8 cellular contexts compared by ENCODE assay signal in genomic region chr19:4911786-4912672, GRCh38. TPM values are rescaled to one million over a fixed set of nuclear protein-coding genes. Genes with fewer than 3 reads are reported as not detected.
DNase-seq lines count a peak whose midpoint lies in the region; ATAC-seq and TF ChIP-seq lines count a peak whose summit lies in the region.

No MANE protein-coding gene starts in this region.

- DNase-seq in Calu3 (peak; percentile 77), amygdala (lab: John Stamatoyannopoulos, UW) (peak in 49 of 56 donors; percentile 9 to 82 (median 50)), left cardiac atrium (peak; percentile 77), pulmonary artery endothelial cell (ENCODE audit: low read depth, low spot score) (peak; percentile 66), aorta (peak; percentile 91 to 93)

- H3K4me1 Mint-ChIP-seq in Calu3 (ENCODE audit: low read depth, unreplicated experiment): peaks cover 33% of the 10 kb centered on the region
- H3K4me1 Mint-ChIP-seq in T-helper 1 cell treated with Interleukin-12 subunit alpha and Interleukin-12 subunit beta and Interleukin-4 antibody, amounts not matched to agents 30 μg/mL and 1 μg/mL, for 36 hours (ENCODE audit: low read depth): peaks cover 45% of the 10 kb centered on the region

- H3K27ac ChIP-seq in HUES64 (ENCODE audit: low read depth, low read length) (peak overlapping the region; percentile 39; the same call in 1 of the 2 replicates), aorta (ENCODE audit: low read depth in 1 of 2, low read length in 2 of 2) (peak overlapping the region in 1 of 2 donors; percentile 73)

- ATAC-seq in left cardiac atrium: peak; percentile 36 to 77
- ATAC-seq in aorta (ENCODE audit: low FRiP score): peak; percentile 77
- ATAC-seq in HG03565 (IDR thresholded peaks at IDR 0.05; ENCODE audit: unreplicated experiment): no peak

- H3K4me3 Mint-ChIP-seq in Calu3 (ENCODE audit: low read depth, unreplicated experiment): peak overlapping the region; percentile 66
- peak overlapping the region; percentile 90 for H3K4me3 Mint-ChIP-seq in T-helper 1 cell treated with Interleukin-12 subunit alpha and Interleukin-12 subunit beta and Interleukin-4 antibody, amounts not matched to agents 30 μg/mL and 1 μg/mL, for 36 hours

- intact Hi-C loops in Calu3 (cut with micrococcal nuclease; ENCODE audit: unreplicated experiment) (loop anchor here (1.0 to 5.0 kb wide), 2 partner anchors 40 to 105 kb away; no protein-coding TSS in a partner anchor), left cardiac atrium (cut with DNase I) (loop anchor here (2.0 to 10.0 kb wide), 3 partner anchors 39 to 101 kb away; no protein-coding TSS in a partner anchor), aorta (cut with DNase I) (loop anchor here (2.0 to 5.0 kb wide), 5 partner anchors 39 to 120 kb away; partner anchors contain the start of gene KDM4B (in 1 of the 2))

- no peaks in the 10 kb centered on the region for H3K9me3 Mint-ChIP-seq in Calu3 (ENCODE audit: low read depth, unreplicated experiment)
- no peaks in the 10 kb centered on the region for H3K9me3 Mint-ChIP-seq in T-helper 1 cell treated with Interleukin-12 subunit alpha and Interleukin-12 subunit beta and Interleukin-4 antibody, amounts not matched to agents 30 μg/mL and 1 μg/mL, for 36 hours

- no peaks in the 10 kb centered on the region for H3K9me3 ChIP-seq in HUES64 (ENCODE audit: insufficient read depth, low read depth, low read length)
- no peaks in the 10 kb centered on the region for H3K9me3 ChIP-seq in aorta (ENCODE audit: control insufficient read depth, low read length)

- TF ChIP-seq CTCF in Calu3 (IDR thresholded peaks at IDR 0.05; ENCODE audit: unreplicated experiment): peak; percentile 41

- H3K9ac ChIP-seq in HUES64 (ENCODE audit: low read depth, low read length): peak overlapping the region; percentile 74; the same call in 1 of the 2 replicates

- CTCF ChIA-PET in Calu3 (lab: Charles Lee): interaction anchor here (0.6 to 2.4 kb wide), 11 partner anchors 9 to 512 kb away, joined by 3 to 30 read pairs (median 6); partner anchors contain the start of genes ARRDC5, FEM1A, PLIN3 and SH3GL1

- WGBS in HUES64: 64% methylated on average over 29 of the region's 29 CpGs
- WGBS in aorta, 2 donors: 14 to 17% methylated on average over 29 of the region's 29 CpGs

- H3K4me1 ChIP-seq in HUES64 (ENCODE audit: insufficient read depth, low read length): peaks cover 27% of the 10 kb centered on the region; the same call in 1 of the 2 replicates
- H3K4me1 ChIP-seq in aorta (ENCODE audit: control insufficient read depth in 1 of 2, insufficient read depth in 2 of 2, low read length in 2 of 2): no peaks in the 10 kb centered on the region

- no peaks in the 10 kb centered on the region for H3K27me3 Mint-ChIP-seq in Calu3 (ENCODE audit: unreplicated experiment)
- no peaks in the 10 kb centered on the region for H3K27me3 Mint-ChIP-seq in T-helper 1 cell treated with Interleukin-12 subunit alpha and Interleukin-12 subunit beta and Interleukin-4 antibody, amounts not matched to agents 30 μg/mL and 1 μg/mL, for 36 hours (ENCODE audit: low read depth)

- no peaks in the 10 kb centered on the region; the same call in 1 of the 2 replicates for H3K27me3 ChIP-seq in HUES64 (ENCODE audit: insufficient read depth, low read length)
- H3K27me3 ChIP-seq in aorta (ENCODE audit: control insufficient read depth in 1 of 2, insufficient read depth in 2 of 2, low read length in 1 of 2): no peaks in the 10 kb centered on the region

- H3K27ac Mint-ChIP-seq in Calu3 (ENCODE audit: unreplicated experiment): peak overlapping the region; percentile 86
- H3K27ac Mint-ChIP-seq in T-helper 1 cell treated with Interleukin-12 subunit alpha and Interleukin-12 subunit beta and Interleukin-4 antibody, amounts not matched to agents 30 μg/mL and 1 μg/mL, for 36 hours: peak overlapping the region; percentile 83

- H3K4me3 ChIP-seq in HUES64 (ENCODE audit: low read length) (peak overlapping the region; percentile 63; the same call in 1 of the 2 replicates), aorta (ENCODE audit: low read length in 2 of 2) (no peak overlapping the region)

- peaks cover 39% of the 10 kb centered on the region for H3K36me3 Mint-ChIP-seq in Calu3 (ENCODE audit: insufficient read depth, unreplicated experiment)
- peaks cover 36% of the 10 kb centered on the region for H3K36me3 Mint-ChIP-seq in T-helper 1 cell treated with Interleukin-12 subunit alpha and Interleukin-12 subunit beta and Interleukin-4 antibody, amounts not matched to agents 30 μg/mL and 1 μg/mL, for 36 hours (ENCODE audit: low read depth)

- no TSS peak for BruUV-seq in Calu3 (replicated peaks; lab: Mats Ljungman, UMichigan)

- H3K36me3 ChIP-seq in HUES64 (ENCODE audit: insufficient read depth, low read length): peaks cover 50% of the 10 kb centered on the region
- no peaks in the 10 kb centered on the region for H3K36me3 ChIP-seq in aorta (ENCODE audit: control insufficient read depth in 1 of 2, insufficient read depth in 2 of 2, low read length in 1 of 2)

RNA-seq across cellular contexts. Expression of gene UHRF1, which starts 2.7 kb away (rescaled TPM):
- total RNA-seq in Calu3 (2022) (41.0 and 45.2 TPM in 2 replicates), left cardiac atrium (1 to 10 TPM; 1.2 to 3.6 TPM), pulmonary artery endothelial cell (76.7 and 139 TPM in 2 replicates), aorta (1 to 10 TPM; 3.4 to 3.9 TPM)
- 46.6 TPM for polyA plus RNA-seq in HUES64 (2013, experiment 1 of 2)
- polyA plus RNA-seq in HUES64 (2013, experiment 2 of 2): 45.3 TPM
- polyA plus RNA-seq in aorta: 1 to 10 TPM in 1 of 2 donors, under 1 TPM in 1; 0.64 to 1.1 TPM

RNA-seq across cellular contexts. Expression of gene ARRDC5, which starts 9.3 kb away (rescaled TPM):
- total RNA-seq in Calu3 (2022) (not detected in 2 replicates), left cardiac atrium (under 1 TPM in 1 of 2 donors, not detected in 1; 0.18 TPM), pulmonary artery endothelial cell (not detected in 2 replicates), aorta (under 1 TPM; 0.36 to 0.90 TPM)
- not detected for polyA plus RNA-seq in HUES64 (2013, experiment 1 of 2)
- polyA plus RNA-seq in HUES64 (2013, experiment 2 of 2): not detected
- not detected for polyA plus RNA-seq in aorta

RNA-seq across cellular contexts. Expression of gene PLIN3, which starts 44.6 kb away (rescaled TPM):
- total RNA-seq in Calu3 (2022): 38.6 and 43.7 TPM in 2 replicates
- polyA plus RNA-seq in HUES64 (2013, experiment 1 of 2): 42.9 TPM
- 48.6 TPM for polyA plus RNA-seq in HUES64 (2013, experiment 2 of 2)
- 10 to 100 TPM; 25.3 to 35.1 TPM for total RNA-seq in left cardiac atrium
- 121 and 150 TPM in 2 replicates for total RNA-seq in pulmonary artery endothelial cell
- 10 to 100 TPM; 56.4 to 68.4 TPM for total RNA-seq in aorta
- polyA plus RNA-seq in aorta: 10 to 100 TPM; 53.2 to 56.5 TPM

RNA-seq across cellular contexts. Expression of gene KDM4B, which starts 56.9 kb away (rescaled TPM):
- total RNA-seq in Calu3 (2022): 13.9 and 15.2 TPM in 2 replicates
- polyA plus RNA-seq in HUES64 (2013, experiment 1 of 2): 13.5 TPM
- 19.5 TPM for polyA plus RNA-seq in HUES64 (2013, experiment 2 of 2)
- 10 to 100 TPM; 22.2 to 27.8 TPM for total RNA-seq in left cardiac atrium
- 11.7 and 13.7 TPM in 2 replicates for total RNA-seq in pulmonary artery endothelial cell
- total RNA-seq in aorta: 10 to 100 TPM; 37.5 to 58.1 TPM
- polyA plus RNA-seq in aorta: 10 to 100 TPM in 1 of 2 donors, 1 to 10 TPM in 1; 4.4 to 14.1 TPM
